Comparison of ENCODE assay signal across 1 cellular context in the genomic region with DNA sequence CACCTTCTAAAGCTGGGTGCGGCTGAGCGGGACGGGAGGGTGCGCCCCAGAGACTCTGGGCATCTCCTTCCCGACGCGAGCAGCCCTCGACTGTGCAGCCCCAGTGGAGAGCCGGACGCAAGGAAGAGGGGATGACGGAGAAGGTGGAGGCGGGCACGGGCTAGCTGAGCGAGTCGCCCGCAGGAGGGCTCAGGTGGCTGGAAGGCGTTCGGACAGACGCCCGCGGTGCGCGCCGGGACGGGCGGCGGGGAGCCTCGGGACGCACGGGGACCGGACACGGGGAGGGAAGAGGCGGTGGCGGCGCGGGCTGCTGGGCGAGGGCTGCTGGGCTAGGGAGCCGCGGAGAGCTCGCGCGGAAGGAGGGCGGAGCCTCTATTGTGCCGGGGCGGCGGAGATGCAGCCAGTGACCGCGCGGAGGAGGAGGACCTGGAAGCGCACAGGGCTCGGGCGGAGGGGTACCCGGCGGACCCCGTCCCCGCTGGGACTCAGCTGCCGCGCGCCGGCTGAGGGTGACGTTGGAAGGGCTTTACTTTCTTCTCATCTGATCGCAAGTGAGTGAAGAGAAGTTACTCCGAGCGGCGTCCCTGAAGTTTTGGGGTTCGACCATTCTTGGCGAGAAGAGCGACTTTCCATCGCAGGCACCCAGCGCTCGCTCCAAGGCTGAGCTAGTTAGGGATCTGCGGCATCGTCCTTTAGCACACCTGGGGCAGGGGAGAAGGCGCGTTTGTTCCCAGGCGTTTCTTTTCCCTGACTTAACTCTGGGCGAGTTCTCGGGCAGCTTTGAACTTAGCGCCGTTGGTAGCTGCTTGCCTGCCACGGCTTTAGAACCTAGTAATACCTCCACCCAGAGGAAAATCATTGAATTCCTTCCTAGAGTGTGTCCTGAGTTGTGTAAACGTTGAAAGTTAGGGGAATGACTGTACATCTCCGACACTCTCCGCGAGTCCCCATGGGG.
TF ChIP-seq lines count a peak whose summit lies in the region.

A gene (minus strand): TSS at position 323 of the 955 bp plus-strand sequence. CDS start 439 bp downstream, outside the sequence.

TF ChIP-seq in endothelial cell of umbilical vein, 7 proteins besides CTCF, POLR2A, EP300 and RAD21:
- TF ChIP-seq, protein P1, sequence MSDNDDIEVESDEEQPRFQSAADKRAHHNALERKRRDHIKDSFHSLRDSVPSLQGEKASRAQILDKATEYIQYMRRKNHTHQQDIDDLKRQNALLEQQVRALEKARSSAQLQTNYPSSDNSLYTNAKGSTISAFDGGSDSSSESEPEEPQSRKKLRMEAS (IDR thresholded peaks at IDR 0.05; ENCODE audit: insufficient read depth, insufficient read length), result no peak
- TF ChIP-seq GATA2 (IDR thresholded peaks at IDR 0.05; ENCODE audit: insufficient read depth, insufficient read length, low read depth, low read length), result no peak
- TF ChIP-seq POLR2AphosphoS5 (IDR thresholded peaks at IDR 0.05; ENCODE audit: insufficient read depth, low read depth, low read length), result no peak
- no peak for TF ChIP-seq MYC (IDR thresholded peaks at IDR 0.05; ENCODE audit: low read depth, low read length)
- TF ChIP-seq FOS (IDR thresholded peaks at IDR 0.05; ENCODE audit: borderline replicate concordance, insufficient read depth, low read length), result no peak
- no peak for TF ChIP-seq JUN (IDR thresholded peaks at IDR 0.05; ENCODE audit: borderline replicate concordance, insufficient read depth, insufficient read length, low read depth)
- TF ChIP-seq EZH2 (IDR thresholded peaks at IDR 0.05; ENCODE audit: borderline replicate concordance, low read depth, low read length, severe bottlenecking), result no peak
TF ChIP-seq in endothelial cell of umbilical vein: peak in this region for 0.
